Comparison of ENCODE assay signal across 1 cellular context in genomic region chr4:2934813-2935761, GRCh38.
TF ChIP-seq lines count a peak whose summit lies in the region.

No MANE protein-coding gene starts in this region.

TF ChIP-seq in WTC11, 78 proteins besides CTCF, POLR2A, EP300 and RAD21 (continued from another document and continues in another):
- TF ChIP-seq ATF6 (CRISPR knock-in tag; IDR thresholded peaks at IDR 0.05) (no peak), NR2C2 (CRISPR knock-in tag; IDR thresholded peaks at IDR 0.05) (peak; percentile 23; the same call in 1 of the 2 replicates), HMGA2 (CRISPR knock-in tag; IDR thresholded peaks at IDR 0.05) (no peak), ZSCAN18 (CRISPR knock-in tag; IDR thresholded peaks at IDR 0.05) (no peak), CDX4 (CRISPR knock-in tag; IDR thresholded peaks at IDR 0.05; ENCODE audit: borderline replicate concordance) (no peak), NR1H2 (CRISPR knock-in tag; IDR thresholded peaks at IDR 0.05) (no peak), RORB (CRISPR knock-in tag; IDR thresholded peaks at IDR 0.05) (no peak), CREM (CRISPR knock-in tag; IDR thresholded peaks at IDR 0.05) (peak; percentile 93; the same call in 1 of the 2 replicates), ZBTB21 (CRISPR knock-in tag; IDR thresholded peaks at IDR 0.05; ENCODE audit: borderline replicate concordance) (peak; percentile 53; the same call in 1 of the 2 replicates), OVOL2 (CRISPR knock-in tag; IDR thresholded peaks at IDR 0.05; ENCODE audit: borderline replicate concordance) (no peak), CREB1 (CRISPR knock-in tag; IDR thresholded peaks at IDR 0.05) (peak; percentile 84), STAT6 (CRISPR knock-in tag; conservative IDR thresholded peaks at IDR 0.05; ENCODE audit: low read depth) (no peak), ZNF532 (CRISPR knock-in tag; IDR thresholded peaks at IDR 0.05; ENCODE audit: borderline replicate concordance) (no peak), ATF2 (CRISPR knock-in tag; IDR thresholded peaks at IDR 0.05; ENCODE audit: borderline replicate concordance, low read depth) (no peak), PRDM15 (CRISPR knock-in tag; IDR thresholded peaks at IDR 0.05) (no peak), ZMAT4 (CRISPR knock-in tag; IDR thresholded peaks at IDR 0.05) (no peak), GTF2I (CRISPR knock-in tag; conservative IDR thresholded peaks at IDR 0.05) (no peak), ATF1 (CRISPR knock-in tag; IDR thresholded peaks at IDR 0.05) (0 out of 2 replicates have a peak, but pooled peaks have one; percentile 42), ZNF396 (CRISPR knock-in tag; IDR thresholded peaks at IDR 0.05; ENCODE audit: borderline replicate concordance) (no peak), ZNF281 (CRISPR knock-in tag; IDR thresholded peaks at IDR 0.05) (peak; percentile 73), TP53 (CRISPR knock-in tag; IDR thresholded peaks at IDR 0.05) (no peak; the same call in 1 of the 2 replicates), MXD4 (CRISPR knock-in tag; IDR thresholded peaks at IDR 0.05; ENCODE audit: borderline replicate concordance) (no peak), RELA (CRISPR knock-in tag; IDR thresholded peaks at IDR 0.05; ENCODE audit: borderline replicate concordance) (peak; percentile 77; the same call in 1 of the 2 replicates), ZNF512 (CRISPR knock-in tag; IDR thresholded peaks at IDR 0.05; ENCODE audit: borderline replicate concordance) (no peak), KAT7 (CRISPR knock-in tag; IDR thresholded peaks at IDR 0.05; ENCODE audit: borderline replicate concordance) (no peak), ZNF671 (CRISPR knock-in tag; IDR thresholded peaks at IDR 0.05) (no peak; the same call in 1 of the 2 replicates), TEAD1 (CRISPR knock-in tag; IDR thresholded peaks at IDR 0.05) (peak; percentile 83; the same call in 1 of the 2 replicates), IRF1 (CRISPR knock-in tag; IDR thresholded peaks at IDR 0.05) (no peak), JAZF1 (CRISPR knock-in tag; IDR thresholded peaks at IDR 0.05) (no peak), ATF3 (CRISPR knock-in tag; conservative IDR thresholded peaks at IDR 0.05) (no peak), SMAD3 (CRISPR knock-in tag; IDR thresholded peaks at IDR 0.05; ENCODE audit: borderline replicate concordance) (no peak), ZNF416 (CRISPR knock-in tag; IDR thresholded peaks at IDR 0.05) (no peak)
